20 cellular contexts compared by ENCODE assay signal in the genomic region with DNA sequence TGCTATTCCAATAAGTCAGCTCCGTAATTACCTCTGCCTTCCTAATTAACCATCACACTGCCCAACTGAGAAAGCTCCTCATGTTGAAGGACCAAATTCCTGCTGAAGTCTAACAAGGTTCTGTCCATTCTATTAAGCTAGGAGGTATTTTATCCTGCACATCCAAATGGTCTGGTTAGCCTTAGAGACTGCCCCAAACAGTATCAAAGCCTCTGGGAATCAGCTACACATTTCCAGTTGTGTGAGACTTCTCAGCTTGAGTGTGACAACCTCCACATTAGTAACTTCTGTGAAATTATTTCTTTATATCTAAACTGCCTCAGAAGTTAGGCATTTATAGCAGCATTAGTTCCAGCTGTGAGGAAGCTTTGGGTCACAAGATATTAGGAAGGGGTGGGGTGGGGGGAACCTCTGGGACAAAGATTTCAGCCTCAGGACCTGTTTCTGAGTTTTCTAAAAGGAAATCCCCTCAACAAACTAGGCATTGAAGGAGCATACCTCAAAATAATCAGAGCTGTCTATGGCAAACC.
DNase-seq lines count a peak whose midpoint lies in the region; TF ChIP-seq lines count a peak whose summit lies in the region.
"Had no signal": no experiment of that assay in that cellular context is flagged by ENCODE, and none has a peak within 500 bp of the region (broad histone marks: within the 10 kb centered on the region; RNA-seq: fewer than 3 reads in every experiment).

No MANE protein-coding gene starts in this region.

- intact Hi-C loops in MCF 10A (cut with micrococcal nuclease): loop anchor here (1.0 to 5.0 kb wide), 2 partner anchors 150 to 350 kb away; a partner anchor contains a TSS
- intact Hi-C loops in breast epithelium (cut with DNase I; ENCODE audit: low total_unique reads): no loop called here
- intact Hi-C loops in PC-9 (cut with micrococcal nuclease; ENCODE audit: unreplicated experiment): no loop called here
- intact Hi-C loops in head of caudate nucleus (cut with DNase I): no loop called here

- H3K36me3 ChIP-seq in breast epithelium (no peaks in the 10 kb centered on the region), PC-9 (ENCODE audit: low read depth) (no peaks in the 10 kb centered on the region), skeletal muscle satellite cell (ENCODE audit: insufficient read depth, low read length) (no peaks in the 10 kb centered on the region)

- BruUV-seq in MCF 10A (replicated peaks; lab: Mats Ljungman, UMichigan): TSS peak; percentile 74
- BruUV-seq in PC-9 (replicated peaks; lab: Mats Ljungman, UMichigan): no TSS peak

- H3K4me3 ChIP-seq in breast epithelium: no peak overlapping the region
- H3K4me3 ChIP-seq in PC-9: no peak overlapping the region
- no peak overlapping the region for H3K4me3 ChIP-seq in foreskin fibroblast (ENCODE audit: low read depth in 1 of 2, low read length in 2 of 2)
- no peak overlapping the region for H3K4me3 ChIP-seq in skeletal muscle satellite cell (ENCODE audit: low read length)

- peaks cover 57% of the 10 kb centered on the region for H3K4me1 Mint-ChIP-seq in MCF 10A (ENCODE audit: insufficient read depth, unreplicated experiment)
- H3K4me1 Mint-ChIP-seq: CD4-positive, alpha-beta memory T cell had no signal

- no peaks in the 10 kb centered on the region for H3K9me3 ChIP-seq in breast epithelium
- H3K9me3 ChIP-seq in PC-9 (ENCODE audit: insufficient read depth, low read depth): peaks cover 4% of the 10 kb centered on the region
- H3K9me3 ChIP-seq in skeletal muscle satellite cell (replicated peaks; ENCODE audit: low read length): no peaks in the 10 kb centered on the region

- H3K4me2 ChIP-seq in PC-9 (peak overlapping the region; percentile 14), skeletal muscle satellite cell (ENCODE audit: low read length) (peak overlapping the region; percentile 28)

- CTCF ChIA-PET in MCF 10A (lab: Yijun Ruan, JAX) (interaction anchor here (0.6 to 9.3 kb wide), 50 partner anchors 8 to 1781 kb away, joined by 3 to 104 read pairs (median 4); a partner anchor contains a TSS), PC-9 (lab: Charles Lee) (no interaction called here)

- H4K20me1 ChIP-seq in PC-9 (ENCODE audit: insufficient read depth): no peaks in the 10 kb centered on the region

- H3K36me3 Mint-ChIP-seq in MCF 10A (ENCODE audit: insufficient read depth, unreplicated experiment): no peaks in the 10 kb centered on the region
- H3K36me3 Mint-ChIP-seq: CD4-positive, alpha-beta memory T cell had no signal

- H3K27ac ChIP-seq in breast epithelium: no peak overlapping the region
- H3K27ac ChIP-seq in PC-9: peak overlapping the region; percentile 33
- H3K27ac ChIP-seq: RWPE1 had no signal

- no peaks in the 10 kb centered on the region for H3K9me2 ChIP-seq in PC-9 (ENCODE audit: insufficient read depth)

- H2AFZ ChIP-seq in PC-9: no peak overlapping the region

- POLR2A ChIA-PET in MCF 10A (lab: Yijun Ruan, JAX) (interaction anchor here (0.6 to 4.2 kb wide), 39 partner anchors 10 to 752 kb away, joined by 3 to 104 read pairs (median 5); a partner anchor contains a TSS), PC-9 (lab: Charles Lee; ENCODE audit: unreplicated experiment) (no interaction called here)

- peaks cover 22% of the 10 kb centered on the region for H3F3A ChIP-seq in PC-9 (ENCODE audit: insufficient read depth, low read depth)

- no peaks in the 10 kb centered on the region for H3K27me3 Mint-ChIP-seq in MCF 10A (ENCODE audit: insufficient read depth, unreplicated experiment)

- no peaks in the 10 kb centered on the region for H3K27me3 ChIP-seq in breast epithelium
- no peaks in the 10 kb centered on the region for H3K27me3 ChIP-seq in PC-9 (ENCODE audit: insufficient read depth, low read depth)
- H3K27me3 ChIP-seq in skeletal muscle satellite cell (ENCODE audit: control insufficient read depth, insufficient read depth, low read length): no peaks in the 10 kb centered on the region

- H3K9me3 Mint-ChIP-seq in MCF 10A (ENCODE audit: unreplicated experiment): peaks cover 10% of the 10 kb centered on the region

- H3K79me2 ChIP-seq in PC-9 (ENCODE audit: low read depth): no peaks in the 10 kb centered on the region

- TF ChIP-seq POLR2A in breast epithelium (IDR thresholded peaks at IDR 0.05): no peak

- H3K4me1 ChIP-seq in breast epithelium: no peaks in the 10 kb centered on the region
- peaks cover 47% of the 10 kb centered on the region for H3K4me1 ChIP-seq in PC-9 (replicated peaks; ENCODE audit: insufficient read depth)
- H3K4me1 ChIP-seq in skeletal muscle satellite cell (ENCODE audit: control insufficient read depth, insufficient read depth, low read length): peaks cover 48% of the 10 kb centered on the region

- peak overlapping the region; percentile 88 for H3K27ac Mint-ChIP-seq in MCF 10A (ENCODE audit: low read depth, unreplicated experiment)
- H3K27ac Mint-ChIP-seq: CD4-positive, alpha-beta memory T cell had no signal

- TF ChIP-seq CTCF in MCF 10A (IDR thresholded peaks at IDR 0.05; ENCODE audit: unreplicated experiment) (no peak), breast epithelium (IDR thresholded peaks at IDR 0.05) (no peak), PC-9 (conservative IDR thresholded peaks at IDR 0.05) (no peak), foreskin fibroblast (IDR thresholded peaks at IDR 0.05; ENCODE audit: low read depth, low read length) (no peak)

- H3K4me3 Mint-ChIP-seq in MCF 10A (ENCODE audit: unreplicated experiment): no peak overlapping the region
- H3K4me3 Mint-ChIP-seq: CD4-positive, alpha-beta memory T cell had no signal

- DNase-seq in MCF 10A (ENCODE audit: unreplicated experiment) (no peak), breast epithelium (ENCODE audit: low spot score in 2 of 2) (no peak), PC-9 (no peak), foreskin fibroblast (peak; percentile 52 to 78), AG08396 (ENCODE audit: low spot score) (no peak), globus pallidus (ENCODE audit: low spot score) (no peak), head of caudate nucleus (no peak)
- DNase-seq: 8988T; Calu3; CD4-positive, alpha-beta memory T cell; KBM-7; MV-4-11; NCI-H1417; NCI-H187 treated with DMSO at 0.1 percent for 48 hours; NCI-H2227 treated with DMSO at 0.1 percent for 48 hours; NCI-H510A treated with DMSO at 0.1 percent for 48 hours; NCI-H82; OCI-M1 had no signal

- peak overlapping the region; percentile 77 for H3K9ac ChIP-seq in skeletal muscle satellite cell (ENCODE audit: low read depth, low read length)

Comparison
In these comparisons a context has a peak if more than half of its experiments do, and no peak if none do; other contexts are left out.
1. DNase-seq: peak in foreskin fibroblast (2 of 2); none in MCF 10A (single experiment), breast epithelium (0 of 2), PC-9 (0 of 2), AG08396 (single experiment), globus pallidus (single experiment) and head of caudate nucleus (0 of 42).